Comparison of ENCODE assay signal across 7 cellular contexts in the genomic region with DNA sequence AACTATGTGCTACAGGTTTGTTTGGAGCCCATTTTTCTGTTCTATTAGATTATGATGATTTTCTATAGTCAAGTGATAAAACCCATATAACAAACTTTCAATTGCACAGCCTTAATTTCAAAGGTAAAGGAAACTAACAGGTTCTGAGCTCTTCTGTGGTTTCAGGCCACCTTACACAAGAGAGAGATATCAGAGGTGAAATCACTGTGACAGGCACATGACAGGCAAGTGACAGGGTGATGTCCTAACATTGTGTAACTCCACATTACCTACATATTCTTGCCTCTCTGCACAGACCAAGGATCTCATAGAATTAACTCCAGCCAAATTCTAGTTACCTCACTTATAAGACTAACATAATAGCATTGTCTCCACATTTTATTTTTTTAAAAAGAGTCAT. TPM values are rescaled to one million over a fixed set of nuclear protein-coding genes. Genes with fewer than 3 reads are reported as not detected.
"Had no signal": no experiment of that assay in that cellular context is flagged by ENCODE, and none has a peak within 500 bp of the region (broad histone marks: within the 10 kb centered on the region; RNA-seq: fewer than 3 reads in every experiment).

No MANE protein-coding gene starts in this region.

- H3K4me1 Mint-ChIP-seq: IgD-negative memory B cell had no signal

- H3K27ac ChIP-seq: HL-60 had no signal

- DNase-seq: IMR-90, KBM-7, KG1 had no signal

- H3K27ac Mint-ChIP-seq: IgD-negative memory B cell had no signal

- H3K4me3 ChIP-seq: K562 had no signal

- ATAC-seq: K562 had no signal

- FAIRE-seq: HTR-8/SVneo, K562 had no signal

RNA-seq across cellular contexts. Expression of a gene that starts 57.1 kb away (rescaled TPM):
- polyA plus RNA-seq: IgD-negative memory B cell had no signal
